Comparison of ENCODE assay signal across 20 cellular contexts in the genomic region with DNA sequence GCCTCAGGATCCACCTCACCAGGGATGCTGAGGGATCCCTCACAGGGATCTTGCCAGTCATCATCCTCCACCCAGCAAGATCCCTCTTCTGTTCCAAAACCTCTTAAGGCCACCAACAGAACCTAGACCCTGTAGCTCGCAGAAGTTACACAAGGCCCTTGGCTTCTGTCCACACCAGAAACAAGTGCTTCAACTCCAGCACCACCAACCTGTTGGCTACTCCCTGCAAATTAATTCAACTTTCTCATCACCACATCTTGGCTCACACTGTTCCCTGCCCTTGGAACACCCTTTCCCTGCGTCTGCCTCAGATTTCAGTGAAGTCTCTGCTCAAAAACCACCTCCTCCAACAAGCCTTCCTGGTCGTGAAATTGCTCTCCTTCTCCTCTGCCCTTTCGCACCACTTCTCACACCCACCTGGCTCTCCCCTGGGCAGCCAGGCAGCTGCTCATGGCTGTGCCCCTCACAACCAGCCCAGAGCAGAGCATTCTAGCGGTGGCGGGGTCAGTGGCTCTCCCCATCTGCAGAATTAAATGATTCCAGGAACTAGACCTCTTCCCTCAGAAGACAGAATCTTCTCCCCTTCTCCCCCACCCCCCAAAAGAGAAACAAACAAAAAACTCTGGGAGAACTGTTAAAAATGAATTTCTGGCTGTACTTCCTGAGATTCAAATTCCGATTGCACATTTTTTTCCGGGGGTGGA. TPM values are rescaled to one million over a fixed set of nuclear protein-coding genes. Genes with fewer than 3 reads are reported as not detected.
DNase-seq lines count a peak whose midpoint lies in the region; ATAC-seq, FAIRE-seq and TF ChIP-seq lines count a peak whose summit lies in the region.
"Had no signal": no experiment of that assay in that cellular context is flagged by ENCODE, and none has a peak within 500 bp of the region (broad histone marks: within the 10 kb centered on the region; RNA-seq: fewer than 3 reads in every experiment).

No MANE protein-coding gene starts in this region.

- no peak overlapping the region for H3K9ac ChIP-seq in keratinocyte (ENCODE audit: control insufficient read depth, extremely low read depth, insufficient read depth, low read length)
- no peak overlapping the region for H3K9ac ChIP-seq in smooth muscle cell (ENCODE audit: low read depth)

- dilution Hi-C loops in keratinocyte (cut with MboI; ENCODE audit: extremely low pct_ligation_motif_present, low sequenced_read_pairs), result no loop called here

- POLR2A ChIA-PET in CD4-positive, alpha-beta T cell (lab: Charles Lee), result interaction anchor here (0.7 kb wide), 1 partner anchor 37 kb away, joined by 3 read pairs; no protein-coding TSS in a partner anchor

- H3K79me2 ChIP-seq in keratinocyte (ENCODE audit: control insufficient read depth, insufficient read depth, low read length) (no peaks in the 10 kb centered on the region), smooth muscle cell (ENCODE audit: low read depth) (no peaks in the 10 kb centered on the region)

- peaks cover 4% of the 10 kb centered on the region for H3K27me3 ChIP-seq in CD4-positive, alpha-beta T cell (ENCODE audit: control insufficient read depth, insufficient read depth, low read length)
- no peaks in the 10 kb centered on the region for H3K27me3 ChIP-seq in RWPE2 (ENCODE audit: insufficient read depth, poor library complexity, severe bottlenecking)
- peaks cover 10% of the 10 kb centered on the region for H3K27me3 ChIP-seq in keratinocyte (ENCODE audit: control insufficient read depth, extremely low read depth, insufficient read depth, low read length)
- H3K27me3 ChIP-seq in smooth muscle cell (ENCODE audit: low read depth), result peaks cover 22% of the 10 kb centered on the region
- peaks cover 12 to 22% (median 17%) of the 10 kb centered on the region in 3 donors for H3K27me3 ChIP-seq in gastrocnemius medialis

- in situ Hi-C loops in gastrocnemius medialis (cut with MboI; ENCODE audit: low sequenced_read_pairs in 4 of 4), result no loop called here

- ATAC-seq in CD4-positive, alpha-beta T cell (ENCODE audit: poor library complexity), result no peak
- no peak for ATAC-seq in RWPE2 (ENCODE audit: low read depth)
- no peak for ATAC-seq in gastrocnemius medialis
- no peak for ATAC-seq in left lobe of liver
- ATAC-seq: activated CD8-positive, alpha-beta T cell treated with anti-CD3 and anti-CD28 coated beads, Interleukin-2, amount 10 ng/mL, durations not matched to agents 7 days and 5 days; gastroesophageal sphincter; stimulated activated memory B cell treated with anti-CD40 and anti-IgM and Interleukin-4, amounts not matched to agents 10 μg/mL and 1 μg/mL and 100 μg/mL, for 72 hours had no signal

- H3K4me3 ChIP-seq in RWPE2 (ENCODE audit: severe bottlenecking) (peak overlapping the region; percentile 67), keratinocyte (ENCODE audit: control insufficient read depth in 2 of 3, extremely low read depth in 1 of 3, insufficient read depth in 2 of 3, low read depth in 1 of 3, low read length in 3 of 3) (no peak overlapping the region), smooth muscle cell (peak overlapping the region; percentile 46), gastrocnemius medialis (peak overlapping the region in 1 of 4 donors; percentile 57)

- H3K36me3 ChIP-seq in RWPE2 (ENCODE audit: low read depth) (no peaks in the 10 kb centered on the region), keratinocyte (ENCODE audit: control insufficient read depth in 2 of 2, extremely low read depth in 1 of 2, insufficient read depth in 2 of 2, low read length in 2 of 2) (no peaks in the 10 kb centered on the region), smooth muscle cell (ENCODE audit: low read depth) (no peaks in the 10 kb centered on the region), gastrocnemius medialis (no peaks in the 10 kb centered on the region)
- H3K36me3 ChIP-seq: gastroesophageal sphincter had no signal

- H3K9me3 Mint-ChIP-seq in CD4-positive, alpha-beta T cell, result no peaks in the 10 kb centered on the region
- H3K9me3 Mint-ChIP-seq: mesothelial cell of epicardium; stimulated activated memory B cell treated with anti-CD40 and anti-IgM and Interleukin-4, amounts not matched to agents 10 μg/mL and 1 μg/mL and 100 μg/mL, for 72 hours had no signal

- peak; percentile 74 for FAIRE-seq in keratinocyte (lab: Jason Lieb, UNC)
- FAIRE-seq: endothelial cell of umbilical vein, small intestine had no signal

- no peaks in the 10 kb centered on the region for H3K9me1 ChIP-seq in keratinocyte (ENCODE audit: control insufficient read depth, extremely low read depth, insufficient read depth, low read length)

- H4K20me1 ChIP-seq in keratinocyte (ENCODE audit: control insufficient read depth, extremely low read depth, insufficient read depth, low read length) (no peaks in the 10 kb centered on the region), smooth muscle cell (ENCODE audit: low read depth) (no peaks in the 10 kb centered on the region)

- H3K4me3 Mint-ChIP-seq in CD4-positive, alpha-beta T cell, result peak overlapping the region; percentile 46

- TF ChIP-seq CTCF in CD4-positive, alpha-beta T cell (IDR thresholded peaks at IDR 0.05), result no peak
- TF ChIP-seq CTCF in RWPE2 (IDR thresholded peaks at IDR 0.05; ENCODE audit: poor library complexity, severe bottlenecking), result no peak
- no peak for TF ChIP-seq CTCF in keratinocyte (optimal IDR thresholded peaks at IDR 0.05 in 1 of 3, IDR thresholded peaks at IDR 0.05 in 1 of 3, conservative IDR thresholded peaks at IDR 0.05 in 1 of 3; ENCODE audit: extremely low read depth in 1 of 3, insufficient read depth in 2 of 3, low read length in 3 of 3)
- no peak for TF ChIP-seq CTCF in smooth muscle cell (IDR thresholded peaks at IDR 0.05; ENCODE audit: borderline replicate concordance, insufficient read depth, poor library complexity, severe bottlenecking)
- TF ChIP-seq CTCF in gastrocnemius medialis (IDR thresholded peaks at IDR 0.05 in 4 of 5, conservative IDR thresholded peaks at IDR 0.05 in 1 of 5), result no peak

- H3K27ac Mint-ChIP-seq in CD4-positive, alpha-beta T cell, result no peak overlapping the region
- H3K27ac Mint-ChIP-seq: activated CD8-positive, alpha-beta T cell treated with anti-CD3 and anti-CD28 coated beads, Interleukin-2, amount 10 ng/mL, durations not matched to agents 7 days and 5 days; mesothelial cell of epicardium; stimulated activated memory B cell treated with anti-CD40 and anti-IgM and Interleukin-4, amounts not matched to agents 10 μg/mL and 1 μg/mL and 100 μg/mL, for 72 hours had no signal

- no peak overlapping the region for H3K4me2 ChIP-seq in keratinocyte (ENCODE audit: control insufficient read depth, extremely low read depth, insufficient read depth, low read depth, low read length)
- no peak overlapping the region for H3K4me2 ChIP-seq in smooth muscle cell

- no peak overlapping the region for H3K27ac ChIP-seq in CD4-positive, alpha-beta T cell (ENCODE audit: low read depth, low read length)
- peak overlapping the region; percentile 35 for H3K27ac ChIP-seq in RWPE2 (ENCODE audit: poor library complexity, severe bottlenecking)
- no peak overlapping the region for H3K27ac ChIP-seq in keratinocyte (ENCODE audit: control insufficient read depth, insufficient read depth, low read length)
- no peak overlapping the region for H3K27ac ChIP-seq in smooth muscle cell (ENCODE audit: low read depth)
- peak overlapping the region in 1 of 4 donors; percentile 28 for H3K27ac ChIP-seq in gastrocnemius medialis
- H3K27ac ChIP-seq: VCaP had no signal

- peaks cover 29% of the 10 kb centered on the region for H3K4me1 ChIP-seq in RWPE2 (ENCODE audit: insufficient read depth, poor library complexity, severe bottlenecking)
- peaks cover 29% of the 10 kb centered on the region for H3K4me1 ChIP-seq in keratinocyte (ENCODE audit: control insufficient read depth, extremely low read depth, insufficient read depth, low read length)
- H3K4me1 ChIP-seq in smooth muscle cell (ENCODE audit: low read depth), result no peaks in the 10 kb centered on the region
- H3K4me1 ChIP-seq in gastrocnemius medialis, result peaks cover 0 to 4% of the 10 kb centered on the region in 2 donors

- CTCF ChIA-PET in CD4-positive, alpha-beta T cell (lab: Charles Lee), result no interaction called here

- H3K36me3 Mint-ChIP-seq in CD4-positive, alpha-beta T cell (ENCODE audit: low read depth), result no peaks in the 10 kb centered on the region
- H3K36me3 Mint-ChIP-seq: mesothelial cell of epicardium; stimulated activated memory B cell treated with anti-CD40 and anti-IgM and Interleukin-4, amounts not matched to agents 10 μg/mL and 1 μg/mL and 100 μg/mL, for 72 hours had no signal

- intact Hi-C loops in CD4-positive, alpha-beta T cell (cut with DNase I, micrococcal nuclease), result loop anchor here in 1 of 2 experiments (5.0 kb wide), 1 partner anchor 40 kb away; no protein-coding TSS in a partner anchor
- intact Hi-C loops in gastrocnemius medialis (cut with DNase I; ENCODE audit: low total_unique reads), result no loop called here

- peaks cover 4% of the 10 kb centered on the region for H3K27me3 Mint-ChIP-seq in CD4-positive, alpha-beta T cell

- no peak overlapping the region for H2AFZ ChIP-seq in keratinocyte (ENCODE audit: control insufficient read depth, low read length)
- no peak overlapping the region for H2AFZ ChIP-seq in smooth muscle cell (ENCODE audit: low read depth)

- H3K4me1 Mint-ChIP-seq in CD4-positive, alpha-beta T cell (ENCODE audit: low read depth), result peaks cover 56% of the 10 kb centered on the region

- DNase-seq in CD4-positive, alpha-beta T cell, result no peak
- DNase-seq in RWPE2 (ENCODE audit: low spot score), result no peak
- no peak for DNase-seq in keratinocyte (ENCODE audit: low read depth, low spot score)
- no peak for DNase-seq in smooth muscle cell (lab: John Stamatoyannopoulos, UW; ENCODE audit: unreplicated experiment)
- DNase-seq in NCI-H1436 treated with DMSO at 0.1 percent for 48 hours (lab: John Stamatoyannopoulos, UW), result no peak
- no peak for DNase-seq in gastrocnemius medialis
- no peak for DNase-seq in stimulated activated CD4-positive, alpha-beta T cell treated with anti-CD3 and anti-CD28 coated beads, Interleukin-1b, Interleukin-23, amount 100 ng/mL, for 48 hours
- no peak for DNase-seq in left lobe of liver (ENCODE audit: low spot score)
- DNase-seq: activated CD8-positive, alpha-beta T cell treated with anti-CD3 and anti-CD28 coated beads, Interleukin-2, amount 10 ng/mL, durations not matched to agents 7 days and 5 days; DMS153; Kasumi-1; NCI-H1436; NCI-H2227 treated with DMSO at 0.1 percent for 48 hours; RPMI8226; small intestine had no signal

- no peaks in the 10 kb centered on the region for H3K9me3 ChIP-seq in CD4-positive, alpha-beta T cell (ENCODE audit: control insufficient read depth, low read length)
- no peaks in the 10 kb centered on the region for H3K9me3 ChIP-seq in RWPE2 (ENCODE audit: severe bottlenecking)
- H3K9me3 ChIP-seq in keratinocyte (ENCODE audit: control insufficient read depth, low read depth, low read length), result no peaks in the 10 kb centered on the region
- no peaks in the 10 kb centered on the region for H3K9me3 ChIP-seq in smooth muscle cell (replicated peaks; ENCODE audit: low read depth)
- H3K9me3 ChIP-seq in gastrocnemius medialis, result no peaks in the 10 kb centered on the region
- H3K9me3 ChIP-seq: gastroesophageal sphincter had no signal

- 89% methylated on average over 8 of the region's 8 CpGs for WGBS in smooth muscle cell (ENCODE audit: low lambda C conversion rate)

- no peaks in the 10 kb centered on the region for H3F3A ChIP-seq in smooth muscle cell (ENCODE audit: low read depth)

- TF ChIP-seq POLR2A in gastrocnemius medialis (IDR thresholded peaks at IDR 0.05), result no peak

RNA-seq across cellular contexts. Expression of a gene that starts 1.8 kb away (rescaled TPM):
- total RNA-seq in CD4-positive, alpha-beta T cell, result 1 to 10 TPM; 1.8 to 2.5 TPM
- 8.7 to 15.4 TPM (median 13.1 TPM) in 3 replicates for polyA plus RNA-seq in keratinocyte
- 2.0 TPM for polyA plus RNA-seq in keratinocyte (2011; ENCODE audit: low read depth)
- 7.6 and 10.6 TPM in 2 replicates for polyA plus RNA-seq in keratinocyte (2011; cell fraction: cytosol; rRNA removed)
- polyA plus RNA-seq in keratinocyte (2011; cell fraction: nucleus; rRNA removed), result 5.4 and 8.0 TPM in 2 replicates
- polyA plus RNA-seq in keratinocyte (2012; ENCODE audit: low replicate concordance), result 5.8 and 10.7 TPM in 2 replicates
- 8.3 to 14.0 TPM (median 14.0 TPM) in 3 replicates for polyA minus RNA-seq in keratinocyte
- polyA minus RNA-seq in keratinocyte (2011; cell fraction: cytosol; rRNA and poly(A)+ RNA removed), result 9.0 TPM
- 2.8 and 7.2 TPM in 2 replicates for polyA minus RNA-seq in keratinocyte (2011; cell fraction: nucleus; rRNA and poly(A)+ RNA removed)
- 0.81 TPM in 1 of 2 replicates, not detected in the other for total RNA-seq in smooth muscle cell
- polyA plus RNA-seq in smooth muscle cell, result 0.33 and 0.59 TPM in 2 replicates
- 1 to 10 TPM; 1.2 to 6.2 (median 4.7) TPM for total RNA-seq in gastrocnemius medialis
- total RNA-seq in left lobe of liver, result 7.5 TPM

RNA-seq across cellular contexts. Expression of a gene that starts 37.6 kb away (rescaled TPM):
- total RNA-seq in CD4-positive, alpha-beta T cell, result 10 to 100 TPM; 32.4 to 35.6 TPM
- 55.2 to 107 TPM (median 98.0 TPM) in 3 replicates for polyA plus RNA-seq in keratinocyte
- polyA plus RNA-seq in keratinocyte (2011; ENCODE audit: low read depth), result 37.9 TPM
- polyA plus RNA-seq in keratinocyte (2011; cell fraction: cytosol; rRNA removed), result 80.7 and 116 TPM in 2 replicates
- 34.7 and 35.5 TPM in 2 replicates for polyA plus RNA-seq in keratinocyte (2011; cell fraction: nucleus; rRNA removed)
- 41.8 and 65.4 TPM in 2 replicates for polyA plus RNA-seq in keratinocyte (2012; ENCODE audit: low replicate concordance)
- polyA minus RNA-seq in keratinocyte, result 42.4 to 71.7 TPM (median 60.0 TPM) in 3 replicates
- polyA minus RNA-seq in keratinocyte (2011; cell fraction: cytosol; rRNA and poly(A)+ RNA removed), result 66.4 TPM
- 14.6 and 25.1 TPM in 2 replicates for polyA minus RNA-seq in keratinocyte (2011; cell fraction: nucleus; rRNA and poly(A)+ RNA removed)
- total RNA-seq in smooth muscle cell, result 78.1 and 85.6 TPM in 2 replicates
- polyA plus RNA-seq in smooth muscle cell, result 68.9 and 88.0 TPM in 2 replicates
- total RNA-seq in gastrocnemius medialis, result 10 to 100 TPM; 25.5 to 52.6 (median 44.5) TPM
- total RNA-seq in left lobe of liver, result 17.1 TPM

Comparison
In these comparisons a context has a peak if more than half of its experiments do, and no peak if none do; other contexts are left out.
1. H3K4me3 ChIP-seq: peak in RWPE2 (single experiment) and smooth muscle cell (single experiment); none in keratinocyte (0 of 3).